Comparison of ENCODE assay signal across 30 cellular contexts in genomic region chr20:33091147-33091546, GRCh38. TPM values are rescaled to one million over a fixed set of nuclear protein-coding genes. Genes with fewer than 3 reads are reported as not detected.
"Had no signal": no experiment of that assay in that cellular context is flagged by ENCODE, and none has a peak within 500 bp of the region (broad histone marks: within the 10 kb centered on the region; RNA-seq: fewer than 3 reads in every experiment).

No MANE protein-coding gene starts in this region.

- H3K9me3 ChIP-seq: stomach, suprapubic skin, testis, thoracic aorta, thyroid gland, tibial artery, tibial nerve, transverse colon, upper lobe of left lung, upper lobe of right lung, uterus, vagina had no signal

- DNase-seq: stimulated activated CD4-positive, alpha-beta T cell treated with anti-CD3 and anti-CD28 coated beads, Interleukin-2, amount 100 ng/mL, for 48 hours; stimulated activated CD4-positive, alpha-beta T cell treated with anti-CD3 and anti-CD28 coated beads, Interleukin-4, amount 100 ng/mL, for 1 hour; stimulated activated CD4-positive, alpha-beta T cell treated with anti-CD3 and anti-CD28 coated beads, Interleukin-4, amount 100 ng/mL, for 24 hours; stimulated activated CD4-positive, alpha-beta T cell treated with anti-CD3 and anti-CD28 coated beads, Interleukin-4, amount 100 ng/mL, for 4 hours; stimulated activated CD8-positive, alpha-beta memory T cell treated with anti-CD3 and anti-CD28 coated beads, Interleukin-4, amount 100 ng/mL, for 48 hours; stimulated activated naive B cell treated with anti-CD40 and anti-IgM and Interleukin-4, amounts not matched to agents 10 μg/mL and 1 μg/mL and 100 μg/mL, for 72 hours; stimulated activated naive CD4-positive, alpha-beta T cell; stimulated activated naive CD4-positive, alpha-beta T cell treated with Interleukin-2 at 50 U/mL for 16 hours; stimulated activated naive CD8-positive, alpha-beta T cell treated with anti-CD3 and anti-CD28 coated beads, Interleukin-15, amount 100 ng/mL, for 72 hours; stimulated activated naive CD8-positive, alpha-beta T cell treated with anti-CD3 and anti-CD28 coated beads, Interleukin-15, Interleukin-2, amounts not matched to agents 100 U/mL and 50 U/mL, for 24 hours; stomach; substantia nigra; testis; thyroid gland; tibial artery; transverse colon; trophoblast cell; upper lobe of left lung; upper lobe of right lung; uterus had no signal

- H3K4me3 ChIP-seq: stomach, suprapubic skin, testis, thoracic aorta, thyroid gland, tibial artery, tibial nerve, transverse colon, upper lobe of left lung, upper lobe of right lung, uterus, vagina had no signal

- H3K27ac ChIP-seq: stomach, suprapubic skin, testis, thoracic aorta, thyroid gland, tibial artery, tibial nerve, transverse colon, upper lobe of left lung, upper lobe of right lung, uterus, vagina had no signal

- H3K27me3 ChIP-seq: testis, thyroid gland, tibial nerve, transverse colon, upper lobe of left lung, upper lobe of right lung, uterus, vagina had no signal

- H3K4me1 ChIP-seq: stomach, suprapubic skin, testis, thyroid gland, tibial artery, transverse colon, upper lobe of right lung, uterus, vagina had no signal

- H3K36me3 ChIP-seq: stomach, suprapubic skin, thoracic aorta, thyroid gland, tibial artery, tibial nerve, transverse colon, upper lobe of left lung, upper lobe of right lung, uterus, vagina had no signal

- ATAC-seq: stimulated activated effector memory CD8-positive, alpha-beta T cell treated with anti-CD3 and anti-CD28 coated beads, Interleukin-12 subunit alpha, Interleukin-12 subunit beta, amount 100 ng/mL, for 72 hours; stimulated activated memory B cell treated with anti-CD40 and anti-IgM and Interleukin-4, amounts not matched to agents 10 μg/mL and 1 μg/mL and 100 μg/mL, for 72 hours; stimulated activated naive B cell treated with anti-CD40 and anti-IgM and Interleukin-4, amounts not matched to agents 10 μg/mL and 1 μg/mL and 100 μg/mL, for 72 hours; stimulated activated naive CD8-positive, alpha-beta T cell treated with anti-CD3 and anti-CD28 coated beads, Interleukin-15, amount 100 ng/mL, for 72 hours; stimulated activated naive CD8-positive, alpha-beta T cell treated with anti-CD3 and anti-CD28 coated beads, Interleukin-15, Interleukin-2, amounts not matched to agents 100 U/mL and 50 U/mL, for 24 hours; upper lobe of right lung had no signal

RNA-seq across cellular contexts. Expression of gene BPIFB4, which starts 11.7 kb away (rescaled TPM):
- total RNA-seq: stomach, subcutaneous adipose tissue, suprapubic skin, temporal lobe, thoracic aorta, thyroid gland, tibial nerve, transverse colon, upper lobe of left lung, upper lobe of right lung, ureter, urinary bladder, uterus, vagina had no signal
- polyA plus RNA-seq: stomach had no signal

RNA-seq across cellular contexts. Expression of gene BPIFB3, which starts 37.4 kb away (rescaled TPM):
- total RNA-seq: stomach, subcutaneous adipose tissue, suprapubic skin, temporal lobe, thoracic aorta, thyroid gland, tibial nerve, transverse colon, upper lobe of left lung, upper lobe of right lung, ureter, urinary bladder, uterus, vagina had no signal
- polyA plus RNA-seq: stomach, urinary bladder had no signal

RNA-seq across cellular contexts. Expression of gene BPIFB6, which starts 59.7 kb away (rescaled TPM):
- total RNA-seq: stomach, subcutaneous adipose tissue, suprapubic skin, temporal lobe, thoracic aorta, thyroid gland, tibial nerve, transverse colon, upper lobe of left lung, upper lobe of right lung, ureter, urinary bladder, uterus, vagina had no signal
- polyA plus RNA-seq: stomach, urinary bladder had no signal
